ENCODE assay signal across 9 cellular contexts in the genomic region with DNA sequence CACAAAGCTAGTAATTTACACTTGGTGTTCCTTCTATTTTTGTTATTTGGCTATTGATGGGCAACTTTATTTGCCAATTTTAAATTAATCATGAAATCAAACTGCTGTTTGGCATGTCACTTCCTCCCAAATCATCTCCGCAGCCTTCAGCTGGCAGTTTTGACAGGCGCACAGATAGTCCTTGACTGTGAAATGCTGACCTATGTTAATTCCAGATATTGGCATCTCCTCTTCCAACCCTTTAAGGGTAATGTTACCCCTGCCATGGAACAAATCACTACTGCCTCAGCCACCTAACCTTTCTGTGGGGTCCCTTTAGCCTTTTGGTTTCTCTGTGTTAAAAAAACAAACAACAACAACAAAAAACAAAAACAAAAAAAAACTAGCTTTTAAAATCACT.
"Had no signal": no experiment of that assay in that cellular context is flagged by ENCODE, and none has a peak within 500 bp of the region (broad histone marks: within the 10 kb centered on the region; RNA-seq: fewer than 3 reads in every experiment).

No MANE protein-coding gene starts in this region.

- H3K27ac ChIP-seq: KMS-11 had no signal

- DNase-seq: H9, HCEC 1CT, Karpas-422, KBM-7 had no signal

- H2AFZ ChIP-seq: GM23338 had no signal

- H3K4me2 ChIP-seq: GM23338, KMS-11 had no signal

- FAIRE-seq: H1, H54, HTR-8/SVneo had no signal

- ATAC-seq: GM23338 had no signal

- H3K9ac ChIP-seq: KMS-11 had no signal

- H3K4me3 ChIP-seq: GM23338 had no signal
